15 cellular contexts compared by ENCODE assay signal in genomic region chr3:160265088-160265487, GRCh38. TPM values are rescaled to one million over a fixed set of nuclear protein-coding genes. Genes with fewer than 3 reads are reported as not detected.
DNase-seq lines count a peak whose midpoint lies in the region; ATAC-seq and TF ChIP-seq lines count a peak whose summit lies in the region.
"Had no signal": no experiment of that assay in that cellular context is flagged by ENCODE, and none has a peak within 500 bp of the region (broad histone marks: within the 10 kb centered on the region; RNA-seq: fewer than 3 reads in every experiment).

No MANE protein-coding gene starts in this region.

- no peak overlapping the region for H3K4me3 ChIP-seq in lower lobe of right lung
- no peak overlapping the region for H3K4me3 ChIP-seq in GM23248
- H3K4me3 ChIP-seq: BLaER1 treated with 17β-estradiol and CSF1 and Interleukin-3, amounts not matched to agents 10 nM and 100 nM; HAP-1 had no signal

- no peaks in the 10 kb centered on the region; the same call in 1 of the 2 replicates for H3F3A ChIP-seq in GM23248 (ENCODE audit: insufficient read depth)

- no peaks in the 10 kb centered on the region for H3K9me2 ChIP-seq in GM23248 (ENCODE audit: insufficient read depth)

- ATAC-seq in lower lobe of right lung = peak; percentile 75 to 88
- ATAC-seq in GM18498 (IDR thresholded peaks at IDR 0.05; ENCODE audit: unreplicated experiment) = no peak

- no peak overlapping the region for H3K9ac ChIP-seq in GM23248
- H3K9ac ChIP-seq: BLaER1 treated with 17β-estradiol and CSF1 and Interleukin-3, amounts not matched to agents 10 nM and 100 nM had no signal

- no peaks in the 10 kb centered on the region for H3K36me3 ChIP-seq in lower lobe of right lung
- H3K36me3 ChIP-seq in GM23248 (ENCODE audit: low read depth) = no peaks in the 10 kb centered on the region
- H3K36me3 ChIP-seq: HAP-1 had no signal

- H3K79me2 ChIP-seq in GM23248 (ENCODE audit: insufficient read depth) = no peaks in the 10 kb centered on the region

- 97 to 100% methylated on average over 2 of the region's 2 CpGs for WGBS in GM23248 (ENCODE audit: low coverage in 1 of 2, low lambda C conversion rate in 2 of 2, missing lambda C conversion rate in 2 of 2), 2 experiments

- H4K20me1 ChIP-seq in GM23248 (ENCODE audit: insufficient read depth) = no peaks in the 10 kb centered on the region
- H4K20me1 ChIP-seq: BLaER1 treated with 17β-estradiol and CSF1 and Interleukin-3, amounts not matched to agents 10 nM and 100 nM had no signal

- H3K4me1 ChIP-seq in lower lobe of right lung (no peaks in the 10 kb centered on the region), GM23248 (ENCODE audit: insufficient read depth) (no peaks in the 10 kb centered on the region)
- H3K4me1 ChIP-seq: BLaER1 treated with 17β-estradiol and CSF1 and Interleukin-3, amounts not matched to agents 10 nM and 100 nM; HAP-1 had no signal

- H3K27ac ChIP-seq in lower lobe of right lung (no peak overlapping the region), GM23248 (no peak overlapping the region)
- H3K27ac ChIP-seq: BLaER1 treated with 17β-estradiol and CSF1 and Interleukin-3, amounts not matched to agents 10 nM and 100 nM had no signal

- H3K27me3 ChIP-seq in lower lobe of right lung (ENCODE audit: low read depth) (no peaks in the 10 kb centered on the region), GM23248 (replicated peaks; ENCODE audit: insufficient read depth) (no peaks in the 10 kb centered on the region)
- H3K27me3 ChIP-seq: BLaER1 treated with 17β-estradiol and CSF1 and Interleukin-3, amounts not matched to agents 10 nM and 100 nM had no signal

- H2AFZ ChIP-seq in GM23248 = no peak overlapping the region

- no peak overlapping the region for H3K4me2 ChIP-seq in GM23248 (ENCODE audit: unreplicated experiment)
- H3K4me2 ChIP-seq: BLaER1 treated with 17β-estradiol and CSF1 and Interleukin-3, amounts not matched to agents 10 nM and 100 nM had no signal

- H3K9me3 ChIP-seq in lower lobe of right lung (no peaks in the 10 kb centered on the region), GM23248 (ENCODE audit: low read depth) (no peaks in the 10 kb centered on the region)
- H3K9me3 ChIP-seq: BLaER1 treated with 17β-estradiol and CSF1 and Interleukin-3, amounts not matched to agents 10 nM and 100 nM; HAP-1 had no signal

- no peak for TF ChIP-seq CTCF in lower lobe of right lung (IDR thresholded peaks at IDR 0.05)

- DNase-seq in SIG-M5 treated with dmso at 0.1 percent for 504 hours (lab: John Stamatoyannopoulos, UW; ENCODE audit: unreplicated experiment) (peak; percentile 18), SIG-M5 (lab: John Stamatoyannopoulos, UW) (no peak), NCI-H748 treated with DMSO at 0.1 percent for 48 hours (lab: John Stamatoyannopoulos, UW) (peak; percentile 84), lower lobe of right lung (no peak), cerebellar nuclear complex (lab: John Stamatoyannopoulos, UW) (no peak), GM23248 (no peak)
- DNase-seq: ACHN; Calu3; CD4-positive, CD25-positive, alpha-beta regulatory T cell; DMS 273 treated with DMSO at 0.1 percent for 48 hours; IMR-90 had no signal

- in situ Hi-C loops in GM23248 (cut with MboI) = no loop called here

- intact Hi-C loops in lower lobe of right lung (cut with DNase I) = no loop called here

RNA-seq across cellular contexts. Expression of gene C3orf80, which starts 39.9 kb away (rescaled TPM):
- 1.2 TPM for total RNA-seq in lower lobe of right lung
- total RNA-seq in GM23248 (2014; rRNA removed; shearing (Covaris generic)) = 0.43 and 1.3 TPM in 2 replicates
- 0.19 and 0.25 TPM in 2 replicates for polyA plus RNA-seq in GM23248 (2016; fragmentation: Nextera tagmentation; extraction: Ambion mirVana)
- total RNA-seq: HT-29, IMR-90 had no signal
- polyA plus RNA-seq: CD4-positive, CD25-positive, alpha-beta regulatory T cell; IMR-90 had no signal

Comparison
In these comparisons a context has a peak if more than half of its experiments do, and no peak if none do; other contexts are left out.
1. DNase-seq: peak in SIG-M5 treated with dmso at 0.1 percent for 504 hours (single experiment) and NCI-H748 treated with DMSO at 0.1 percent for 48 hours (single experiment); none in SIG-M5 (single experiment), lower lobe of right lung (single experiment), cerebellar nuclear complex (0 of 2) and GM23248 (single experiment).